Comparison of ENCODE assay signal across 9 cellular contexts in the genomic region with DNA sequence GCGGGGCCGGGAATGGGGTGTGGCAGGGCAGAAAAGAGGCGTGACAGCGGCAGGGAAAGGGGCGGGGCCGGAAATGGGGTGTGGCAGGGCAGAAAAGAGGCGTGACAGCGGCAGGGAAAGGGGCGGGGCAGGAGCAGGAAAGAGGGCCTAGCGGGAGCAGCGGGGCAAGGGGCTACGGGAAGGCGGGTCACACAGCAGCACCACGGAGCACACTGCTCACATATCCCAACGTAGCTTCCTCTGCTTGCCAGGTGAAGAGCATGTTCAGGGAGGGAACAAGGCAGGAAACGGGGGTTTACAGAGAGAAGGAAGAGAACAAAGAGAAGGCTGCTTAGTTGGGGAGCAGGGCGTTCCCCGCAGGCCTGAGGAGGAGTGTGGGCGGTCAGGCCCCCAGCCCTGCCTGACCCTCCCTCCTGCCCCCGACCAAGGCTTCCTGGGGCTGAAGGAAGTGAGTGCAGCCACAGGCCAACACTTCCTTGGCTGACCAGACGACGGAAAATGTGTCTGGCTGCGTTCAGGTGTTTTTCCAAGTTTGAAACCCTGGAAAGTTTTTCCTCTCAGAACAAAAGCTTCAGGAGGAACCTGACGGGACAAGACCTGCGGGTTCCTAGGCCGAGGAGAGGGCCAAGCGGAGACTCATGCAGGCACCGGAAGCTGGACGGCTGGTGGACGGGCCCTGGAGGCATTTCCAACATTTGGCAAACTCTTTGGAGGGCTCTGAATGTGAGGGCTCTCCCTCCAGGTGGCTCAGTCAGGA. TPM values are rescaled to one million over a fixed set of nuclear protein-coding genes. Genes with fewer than 3 reads are reported as not detected.
DNase-seq lines count a peak whose midpoint lies in the region; ATAC-seq, FAIRE-seq and TF ChIP-seq lines count a peak whose summit lies in the region.
"Had no signal": no experiment of that assay in that cellular context is flagged by ENCODE, and none has a peak within 500 bp of the region (broad histone marks: within the 10 kb centered on the region; RNA-seq: fewer than 3 reads in every experiment).

No MANE protein-coding gene starts in this region.

- H3K36me3 ChIP-seq in psoas muscle (ENCODE audit: insufficient read depth in 1 of 2, low read depth in 1 of 2): peaks cover 5 to 75% of the 10 kb centered on the region in 2 donors

- peaks cover 28% of the 10 kb centered on the region for H3K4me1 ChIP-seq in psoas muscle

- H3K27me3 Mint-ChIP-seq in activated CD4-positive, alpha-beta T cell treated with anti-CD3 and anti-CD28 coated beads for 36 hours: no peaks in the 10 kb centered on the region

- CTCF ChIA-PET in activated CD4-positive, alpha-beta T cell treated with anti-CD3 and anti-CD28 coated beads for 36 hours (lab: Charles Lee): interaction anchor here (1.5 kb wide), 1 partner anchor 38 kb away, joined by 5 read pairs; the partner anchor contains the start of gene SAMD10

- intact Hi-C loops in activated CD4-positive, alpha-beta T cell treated with anti-CD3 and anti-CD28 coated beads for 36 hours (cut with DNase I, micrococcal nuclease): no loop called here
- intact Hi-C loops in psoas muscle (cut with DNase I): no loop called here

- no peaks in the 10 kb centered on the region for H3K9me3 ChIP-seq in psoas muscle

- POLR2A ChIA-PET in activated CD4-positive, alpha-beta T cell treated with anti-CD3 and anti-CD28 coated beads for 36 hours (lab: Charles Lee): interaction anchor here (0.6 kb wide), 1 partner anchor 124 kb away, joined by 3 read pairs; no protein-coding TSS in a partner anchor

- H3K36me3 Mint-ChIP-seq in activated CD4-positive, alpha-beta T cell treated with anti-CD3 and anti-CD28 coated beads for 36 hours (ENCODE audit: low read depth): peaks cover 22% of the 10 kb centered on the region

- H3K4me3 Mint-ChIP-seq in activated CD4-positive, alpha-beta T cell treated with anti-CD3 and anti-CD28 coated beads for 36 hours: no peak overlapping the region

- peak overlapping the region; percentile 84 for H3K27ac Mint-ChIP-seq in activated CD4-positive, alpha-beta T cell treated with anti-CD3 and anti-CD28 coated beads for 36 hours

- H3K27ac ChIP-seq in psoas muscle: peak overlapping the region; percentile 69

- DNase-seq in activated CD4-positive, alpha-beta T cell treated with anti-CD3 and anti-CD28 coated beads for 36 hours: peak; percentile 83
- no peak for DNase-seq in activated CD4-positive, alpha-beta T cell treated with anti-CD3 and anti-CD28 coated beads for 1 hour
- DNase-seq in T-helper 22 cell (ENCODE audit: low read depth) (peak; percentile 47), epithelial cell of esophagus (ENCODE audit: low read depth) (peak; percentile 88), psoas muscle (peak; percentile 35 to 71), GDM1 (lab: John Stamatoyannopoulos, UW) (no peak), frontal cortex (ENCODE audit: low spot score in 2 of 2) (no peak)

- 56 to 69% (median 69%) methylated on average over 28 to 30 of the region's 30 CpGs for WGBS in psoas muscle, 3 donors

- no peak for TF ChIP-seq CTCF in epithelial cell of esophagus (IDR thresholded peaks at IDR 0.05; ENCODE audit: insufficient read depth, low read depth, low read length, missing control alignments)
- no peak for TF ChIP-seq CTCF in psoas muscle (IDR thresholded peaks at IDR 0.05)

- H3K9me3 Mint-ChIP-seq in activated CD4-positive, alpha-beta T cell treated with anti-CD3 and anti-CD28 coated beads for 36 hours (ENCODE audit: low read depth): no peaks in the 10 kb centered on the region

- ATAC-seq in activated CD4-positive, alpha-beta T cell treated with anti-CD3 and anti-CD28 coated beads for 36 hours: no peak
- ATAC-seq in psoas muscle (no peak), GM21515 (IDR thresholded peaks at IDR 0.05; ENCODE audit: unreplicated experiment) (no peak)

- no peak overlapping the region for H3K4me3 ChIP-seq in epithelial cell of esophagus (ENCODE audit: low read length)
- no peak overlapping the region for H3K4me3 ChIP-seq in psoas muscle

- FAIRE-seq in frontal cortex (lab: Jason Lieb, UNC): no peak
- FAIRE-seq: G401.6 had no signal

- H3K27me3 ChIP-seq in psoas muscle (ENCODE audit: insufficient read depth in 3 of 3, low read length in 2 of 3): no peaks in the 10 kb centered on the region

- peaks cover 17% of the 10 kb centered on the region for H3K4me1 Mint-ChIP-seq in activated CD4-positive, alpha-beta T cell treated with anti-CD3 and anti-CD28 coated beads for 36 hours

RNA-seq across cellular contexts. Expression of gene UCKL1, which starts 13.8 kb away (rescaled TPM):
- 10 to 100 TPM; 28.3 to 32.2 TPM for total RNA-seq in activated CD4-positive, alpha-beta T cell treated with anti-CD3 and anti-CD28 coated beads for 36 hours
- total RNA-seq in psoas muscle (10 to 100 TPM; 23.2 to 37.0 (median 35.5) TPM), frontal cortex (14.3 TPM)
- polyA plus RNA-seq in psoas muscle: 10 to 100 TPM; 22.9 to 42.4 (median 40.5) TPM

RNA-seq across cellular contexts. Expression of gene ZNF512B, which starts 27.3 kb away (rescaled TPM):
- 10 to 100 TPM; 12.6 to 13.1 TPM for total RNA-seq in activated CD4-positive, alpha-beta T cell treated with anti-CD3 and anti-CD28 coated beads for 36 hours
- 10 to 100 TPM in 3 of 4 donors, 1 to 10 TPM in 1; 10.0 to 14.4 (median 12.4) TPM for total RNA-seq in psoas muscle
- 1 to 10 TPM; 3.3 to 9.1 (median 5.6) TPM for polyA plus RNA-seq in psoas muscle
- total RNA-seq in frontal cortex: 15.9 TPM

RNA-seq across cellular contexts. Expression of gene SAMD10, which starts 37.0 kb away (rescaled TPM):
- 10 to 100 TPM; 25.4 to 30.7 TPM for total RNA-seq in activated CD4-positive, alpha-beta T cell treated with anti-CD3 and anti-CD28 coated beads for 36 hours
- total RNA-seq in psoas muscle (under 1 TPM; 0.32 to 0.84 (median 0.55) TPM), frontal cortex (5.7 TPM)
- polyA plus RNA-seq in psoas muscle: 1 to 10 TPM in 1 of 3 donors, under 1 TPM in 2; 0.44 to 5.5 (median 0.92) TPM

RNA-seq across cellular contexts. Expression of gene PRPF6, which starts 38.5 kb away (rescaled TPM):
- total RNA-seq in activated CD4-positive, alpha-beta T cell treated with anti-CD3 and anti-CD28 coated beads for 36 hours: 10 to 100 TPM; 60.5 to 67.0 TPM
- total RNA-seq in psoas muscle (10 to 100 TPM; 51.0 to 63.1 (median 59.8) TPM), frontal cortex (81.9 TPM)
- 10 to 100 TPM; 38.8 to 75.4 (median 52.5) TPM for polyA plus RNA-seq in psoas muscle

RNA-seq across cellular contexts. Expression of gene DNAJC5, which starts 47.5 kb away (rescaled TPM):
- total RNA-seq in activated CD4-positive, alpha-beta T cell treated with anti-CD3 and anti-CD28 coated beads for 36 hours: 10 to 100 TPM; 30.1 to 34.3 TPM
- total RNA-seq in psoas muscle (10 to 100 TPM; 20.4 to 27.3 (median 23.3) TPM), frontal cortex (102 TPM)
- polyA plus RNA-seq in psoas muscle: 10 to 100 TPM; 13.1 to 33.6 (median 19.7) TPM

Comparison
In these comparisons a context has a peak if more than half of its experiments do, and no peak if none do; other contexts are left out.
1. DNase-seq: peak in activated CD4-positive, alpha-beta T cell treated with anti-CD3 and anti-CD28 coated beads for 36 hours (single experiment), T-helper 22 cell (single experiment), epithelial cell of esophagus (single experiment) and psoas muscle (2 of 2); none in activated CD4-positive, alpha-beta T cell treated with anti-CD3 and anti-CD28 coated beads for 1 hour (single experiment), GDM1 (single experiment) and frontal cortex (0 of 2).